In genomic region chr18:1292167-1292566, GRCh38 we compare ENCODE assay signal across 22 cellular contexts.
"Had no signal": no experiment of that assay in that cellular context is flagged by ENCODE, and none has a peak within 500 bp of the region (broad histone marks: within the 10 kb centered on the region; RNA-seq: fewer than 3 reads in every experiment).

No MANE protein-coding gene starts in this region.

- H3K27me3 ChIP-seq: esophagus squamous epithelium, gastroesophageal sphincter, ovary, suprapubic skin, thyroid gland, upper lobe of left lung, uterus had no signal

- H3K4me3 ChIP-seq: esophagus squamous epithelium, gastroesophageal sphincter, left ventricle myocardium inferior, lower lobe of right lung, ovary, smooth muscle cell, suprapubic skin, thyroid gland, upper lobe of left lung, uterus had no signal

- H3K4me1 Mint-ChIP-seq: memory B cell, mesothelial cell of epicardium, natural killer cell, neural crest cell had no signal

- H3K9me3 ChIP-seq: esophagus squamous epithelium, gastroesophageal sphincter, lower lobe of right lung, ovary, suprapubic skin, thyroid gland, upper lobe of left lung, uterus had no signal

- H3K27ac Mint-ChIP-seq: memory B cell, mesothelial cell of epicardium, natural killer cell, progenitor cell of endocrine pancreas had no signal

- H3K27me3 Mint-ChIP-seq: memory B cell, progenitor cell of endocrine pancreas had no signal

- H3K4me3 Mint-ChIP-seq: memory B cell, mesothelial cell of epicardium, natural killer cell, neural crest cell had no signal

- H3K4me1 ChIP-seq: esophagus squamous epithelium, gastroesophageal sphincter, left ventricle myocardium inferior, lower lobe of right lung, suprapubic skin, thyroid gland, upper lobe of left lung, uterus had no signal

- H3K36me3 ChIP-seq: esophagus squamous epithelium, gastroesophageal sphincter, left ventricle myocardium inferior, lower lobe of right lung, ovary, suprapubic skin, thyroid gland, upper lobe of left lung, uterus had no signal

- DNase-seq: dermis blood vessel endothelial cell; esophagus squamous epithelium; foreskin fibroblast; glutamatergic neuron; islet precursor cell; left ventricle myocardium inferior; lower lobe of right lung; natural killer cell; ovary; right cardiac atrium; stimulated activated CD4-positive, alpha-beta T cell treated with anti-CD3 and anti-CD28 coated beads, Interleukin-2, amount 100 ng/mL, for 48 hours; stimulated activated naive CD4-positive, alpha-beta T cell treated with Interleukin-2 at 50 U/mL for 16 hours; thyroid gland; upper lobe of left lung; uterus had no signal

- H3K4me2 ChIP-seq: smooth muscle cell had no signal

- ATAC-seq: gastroesophageal sphincter, lower lobe of right lung, natural killer cell, right cardiac atrium had no signal

- H3K27ac ChIP-seq: esophagus squamous epithelium, gastroesophageal sphincter, left ventricle myocardium inferior, lower lobe of right lung, ovary, suprapubic skin, thyroid gland, upper lobe of left lung, uterus had no signal

- H3K36me3 Mint-ChIP-seq: memory B cell, mesothelial cell of epicardium, natural killer cell had no signal
